20 cellular contexts compared by ENCODE assay signal in the genomic region with DNA sequence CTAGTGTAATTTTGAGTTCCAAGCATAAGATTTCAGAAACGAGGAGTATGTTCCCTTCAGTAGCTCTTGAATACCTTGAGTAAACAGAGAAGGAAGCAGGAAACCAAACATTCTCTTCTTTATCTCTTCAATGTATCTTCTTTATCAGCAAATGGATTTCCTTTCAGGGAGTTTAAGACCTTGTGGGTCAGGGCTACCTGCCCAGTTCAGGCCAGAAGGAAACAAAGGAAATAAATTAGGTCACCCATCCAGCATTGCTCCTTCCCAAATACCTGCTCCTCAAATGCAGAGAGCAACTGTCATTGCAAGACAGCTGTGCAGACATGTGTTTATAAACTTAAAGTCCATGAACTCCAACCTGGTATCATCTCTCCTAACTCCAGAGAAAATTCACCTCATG.
DNase-seq lines count a peak whose midpoint lies in the region; ATAC-seq and TF ChIP-seq lines count a peak whose summit lies in the region.
"Had no signal": no experiment of that assay in that cellular context is flagged by ENCODE, and none has a peak within 500 bp of the region (broad histone marks: within the 10 kb centered on the region; RNA-seq: fewer than 3 reads in every experiment).

No MANE protein-coding gene starts in this region.

- no peak for DNase-seq in activated CD8-positive, alpha-beta T cell treated with anti-CD3 and anti-CD28 coated beads, Interleukin-2, amount 10 ng/mL, durations not matched to agents 7 days and 5 days
- DNase-seq in activated CD8-positive, alpha-beta T cell treated with anti-CD3 and anti-CD28 coated beads for 36 hours, result no peak
- DNase-seq in NCI-H2196 (lab: John Stamatoyannopoulos, UW; ENCODE audit: unreplicated experiment), result peak; percentile 20
- DNase-seq in cerebellar cortex (ENCODE audit: low spot score), result peak; percentile 43
- DNase-seq in trophoblast cell, result peak in 1 of 2 donors; percentile 40
- no peak for DNase-seq in stimulated activated naive CD8-positive, alpha-beta T cell treated with anti-CD3 and anti-CD28 coated beads, Interleukin-15, amount 100 ng/mL, for 72 hours
- DNase-seq in tibial nerve (ENCODE audit: low spot score in 2 of 2), result no peak
- no peak for DNase-seq in sigmoid colon
- DNase-seq: CD4-positive, alpha-beta T cell; H7; NCI-H1092; NCI-H1417 treated with DMSO at 0.1 percent for 48 hours; NCI-H187 treated with DMSO at 0.1 percent for 48 hours; NCI-H2227 treated with DMSO at 0.1 percent for 48 hours; NCI-H526 treated with DMSO at 0.1 percent for 48 hours; SK-N-SH; SW 1271 had no signal

- H3K4me1 Mint-ChIP-seq in activated CD8-positive, alpha-beta T cell treated with anti-CD3 and anti-CD28 coated beads, Interleukin-2, amount 10 ng/mL, durations not matched to agents 7 days and 5 days (ENCODE audit: low read depth), result peaks cover 16% of the 10 kb centered on the region
- H3K4me1 Mint-ChIP-seq in activated CD8-positive, alpha-beta T cell treated with anti-CD3 and anti-CD28 coated beads for 36 hours (ENCODE audit: low read depth), result peaks cover 8% of the 10 kb centered on the region
- no peaks in the 10 kb centered on the region for H3K4me1 Mint-ChIP-seq in stimulated activated naive CD8-positive, alpha-beta T cell treated with anti-CD3 and anti-CD28 coated beads, Interleukin-15, amount 100 ng/mL, for 72 hours

- H4K91ac ChIP-seq in trophoblast cell (ENCODE audit: low read depth, low read length), result no peak overlapping the region

- no peak overlapping the region for H2BK12ac ChIP-seq in trophoblast cell (ENCODE audit: low read length)

- TF ChIP-seq EP300 in tibial nerve (IDR thresholded peaks at IDR 0.05), result no peak
- no peak for TF ChIP-seq EP300 in sigmoid colon (IDR thresholded peaks at IDR 0.05)

- H3K14ac ChIP-seq in trophoblast cell (ENCODE audit: low read length), result no peak overlapping the region

- CTCF ChIA-PET in activated CD8-positive, alpha-beta T cell treated with anti-CD3 and anti-CD28 coated beads, Interleukin-2, amount 10 ng/mL, durations not matched to agents 7 days and 5 days (lab: Charles Lee), result interaction anchor here (1.0 to 1.5 kb wide), 2 partner anchors 30 to 51 kb away, joined by 3 to 5 read pairs; no protein-coding TSS in a partner anchor
- CTCF ChIA-PET in activated CD8-positive, alpha-beta T cell treated with anti-CD3 and anti-CD28 coated beads for 36 hours (lab: Charles Lee), result no interaction called here

- ATAC-seq in activated CD8-positive, alpha-beta T cell treated with anti-CD3 and anti-CD28 coated beads, Interleukin-2, amount 10 ng/mL, durations not matched to agents 7 days and 5 days, result no peak
- ATAC-seq in activated CD8-positive, alpha-beta T cell treated with anti-CD3 and anti-CD28 coated beads for 36 hours, result no peak
- no peak for ATAC-seq in stimulated activated naive CD8-positive, alpha-beta T cell treated with anti-CD3 and anti-CD28 coated beads, Interleukin-15, amount 100 ng/mL, for 72 hours
- ATAC-seq: K562 had no signal

- TF ChIP-seq POLR2A in tibial nerve (IDR thresholded peaks at IDR 0.05), result no peak
- no peak for TF ChIP-seq POLR2A in sigmoid colon (IDR thresholded peaks at IDR 0.05)

- H3K27ac Mint-ChIP-seq in activated CD8-positive, alpha-beta T cell treated with anti-CD3 and anti-CD28 coated beads, Interleukin-2, amount 10 ng/mL, durations not matched to agents 7 days and 5 days, result peak overlapping the region; percentile 60
- H3K27ac Mint-ChIP-seq in activated CD8-positive, alpha-beta T cell treated with anti-CD3 and anti-CD28 coated beads for 36 hours, result no peak overlapping the region
- no peak overlapping the region for H3K27ac Mint-ChIP-seq in stimulated activated naive CD8-positive, alpha-beta T cell treated with anti-CD3 and anti-CD28 coated beads, Interleukin-15, amount 100 ng/mL, for 72 hours
- H3K27ac Mint-ChIP-seq: CD4-positive, alpha-beta T cell; T-helper 1 cell treated with Interleukin-12 subunit alpha and Interleukin-12 subunit beta and Interleukin-4 antibody, amounts not matched to agents 30 μg/mL and 1 μg/mL, for 36 hours had no signal

- H3K79me2 ChIP-seq in trophoblast cell (ENCODE audit: control insufficient read depth, insufficient read depth, low read length, poor library complexity), result no peaks in the 10 kb centered on the region

- no peaks in the 10 kb centered on the region for H3K9me3 ChIP-seq in trophoblast cell (ENCODE audit: insufficient read depth, low read depth, low read length)
- no peaks in the 10 kb centered on the region for H3K9me3 ChIP-seq in tibial nerve
- H3K9me3 ChIP-seq in sigmoid colon, result no peaks in the 10 kb centered on the region
- H3K9me3 ChIP-seq: BLaER1, SK-N-SH had no signal

- H3K9me3 Mint-ChIP-seq in activated CD8-positive, alpha-beta T cell treated with anti-CD3 and anti-CD28 coated beads, Interleukin-2, amount 10 ng/mL, durations not matched to agents 7 days and 5 days (ENCODE audit: insufficient read depth), result no peaks in the 10 kb centered on the region
- no peaks in the 10 kb centered on the region for H3K9me3 Mint-ChIP-seq in activated CD8-positive, alpha-beta T cell treated with anti-CD3 and anti-CD28 coated beads for 36 hours
- H3K9me3 Mint-ChIP-seq in stimulated activated naive CD8-positive, alpha-beta T cell treated with anti-CD3 and anti-CD28 coated beads, Interleukin-15, amount 100 ng/mL, for 72 hours, result no peaks in the 10 kb centered on the region
- H3K9me3 Mint-ChIP-seq: CD4-positive, alpha-beta T cell; T-helper 1 cell treated with Interleukin-12 subunit alpha and Interleukin-12 subunit beta and Interleukin-4 antibody, amounts not matched to agents 30 μg/mL and 1 μg/mL, for 36 hours had no signal

- H2BK120ac ChIP-seq in trophoblast cell (ENCODE audit: insufficient read depth, low read length, poor library complexity), result no peak overlapping the region

- no peaks in the 10 kb centered on the region for H3K27me3 Mint-ChIP-seq in activated CD8-positive, alpha-beta T cell treated with anti-CD3 and anti-CD28 coated beads, Interleukin-2, amount 10 ng/mL, durations not matched to agents 7 days and 5 days (ENCODE audit: low read depth)
- H3K27me3 Mint-ChIP-seq in activated CD8-positive, alpha-beta T cell treated with anti-CD3 and anti-CD28 coated beads for 36 hours, result no peaks in the 10 kb centered on the region
- no peaks in the 10 kb centered on the region for H3K27me3 Mint-ChIP-seq in stimulated activated naive CD8-positive, alpha-beta T cell treated with anti-CD3 and anti-CD28 coated beads, Interleukin-15, amount 100 ng/mL, for 72 hours
- H3K27me3 Mint-ChIP-seq: CD4-positive, alpha-beta T cell had no signal

- no CpG with 5 or more reads among the region's 1 CpG for WGBS in trophoblast cell (ENCODE audit: extremely low coverage, insufficient coverage, insufficient read length)
- WGBS in tibial nerve, 2 donors, result 56 to 67% methylated on average over 1 of the region's 1 CpG
- WGBS in sigmoid colon, 2 donors, result 8 to 31% methylated on average over 1 of the region's 1 CpG

- H2BK5ac ChIP-seq in trophoblast cell (ENCODE audit: low read depth, low read length, poor library complexity), result no peak overlapping the region

- H3K4me3 Mint-ChIP-seq in activated CD8-positive, alpha-beta T cell treated with anti-CD3 and anti-CD28 coated beads, Interleukin-2, amount 10 ng/mL, durations not matched to agents 7 days and 5 days, result no peak overlapping the region
- no peak overlapping the region for H3K4me3 Mint-ChIP-seq in activated CD8-positive, alpha-beta T cell treated with anti-CD3 and anti-CD28 coated beads for 36 hours
- no peak overlapping the region for H3K4me3 Mint-ChIP-seq in stimulated activated naive CD8-positive, alpha-beta T cell treated with anti-CD3 and anti-CD28 coated beads, Interleukin-15, amount 100 ng/mL, for 72 hours
- H3K4me3 Mint-ChIP-seq: CD4-positive, alpha-beta T cell; T-helper 1 cell treated with Interleukin-12 subunit alpha and Interleukin-12 subunit beta and Interleukin-4 antibody, amounts not matched to agents 30 μg/mL and 1 μg/mL, for 36 hours had no signal

- H3K4me3 ChIP-seq in trophoblast cell (ENCODE audit: low read depth, low read length) (no peak overlapping the region), tibial nerve (no peak overlapping the region), sigmoid colon (no peak overlapping the region)
- H3K4me3 ChIP-seq: BLaER1, K562 had no signal

- no peak overlapping the region for H3K4ac ChIP-seq in trophoblast cell (ENCODE audit: low read depth, low read length)

- no peak overlapping the region for H2AK5ac ChIP-seq in trophoblast cell (ENCODE audit: low read length)

- H4K8ac ChIP-seq in trophoblast cell (ENCODE audit: low read depth, low read length), result no peak overlapping the region

- no peak overlapping the region for H4K12ac ChIP-seq in trophoblast cell (ENCODE audit: low read depth, low read length)

- peaks cover 22 to 23% of the 10 kb centered on the region in 2 experiments for H3K4me1 ChIP-seq in trophoblast cell (ENCODE audit: control insufficient read depth in 1 of 2, insufficient read depth in 2 of 2, low read length in 2 of 2)
- H3K4me1 ChIP-seq in tibial nerve, result peaks cover 0 to 7% (median 0%) of the 10 kb centered on the region in 4 donors
- H3K4me1 ChIP-seq in sigmoid colon, result no peaks in the 10 kb centered on the region
- H3K4me1 ChIP-seq: BLaER1 had no signal

- intact Hi-C loops in activated CD8-positive, alpha-beta T cell treated with anti-CD3 and anti-CD28 coated beads for 36 hours (cut with micrococcal nuclease), result no loop called here
- intact Hi-C loops in sigmoid colon (cut with DNase I), result no loop called here

- H3K79me1 ChIP-seq in trophoblast cell (ENCODE audit: low read length), result peaks cover 3% of the 10 kb centered on the region

- H3K27ac ChIP-seq in trophoblast cell (ENCODE audit: low read depth, low read length) (peak overlapping the region; percentile 55), tibial nerve (no peak overlapping the region), sigmoid colon (no peak overlapping the region)
- H3K27ac ChIP-seq: BLaER1 had no signal

- H2AFZ ChIP-seq in trophoblast cell (ENCODE audit: insufficient read depth, low read length, poor library complexity), result no peak overlapping the region

- H3K36me3 ChIP-seq in trophoblast cell (ENCODE audit: control insufficient read depth in 1 of 2, insufficient read depth in 2 of 2, low read length in 2 of 2), result no peaks in the 10 kb centered on the region
- no peaks in the 10 kb centered on the region for H3K36me3 ChIP-seq in tibial nerve
- no peaks in the 10 kb centered on the region for H3K36me3 ChIP-seq in sigmoid colon

- H3K18ac ChIP-seq in trophoblast cell (ENCODE audit: low read length), result no peak overlapping the region

- no peak overlapping the region for H3K9ac ChIP-seq in trophoblast cell (ENCODE audit: low read length)
- H3K9ac ChIP-seq: BLaER1, SK-N-SH had no signal

- peak overlapping the region; percentile 6 for H3K4me2 ChIP-seq in trophoblast cell (ENCODE audit: low read length)
- H3K4me2 ChIP-seq: BLaER1, SK-N-SH had no signal

- H3K27me3 ChIP-seq in trophoblast cell (ENCODE audit: insufficient read depth, low read length) (no peaks in the 10 kb centered on the region), tibial nerve (no peaks in the 10 kb centered on the region), sigmoid colon (no peaks in the 10 kb centered on the region)
- H3K27me3 ChIP-seq: BLaER1 had no signal

- POLR2A ChIA-PET in activated CD8-positive, alpha-beta T cell treated with anti-CD3 and anti-CD28 coated beads, Interleukin-2, amount 10 ng/mL, durations not matched to agents 7 days and 5 days (lab: Charles Lee), result no interaction called here
- POLR2A ChIA-PET in activated CD8-positive, alpha-beta T cell treated with anti-CD3 and anti-CD28 coated beads for 36 hours (lab: Charles Lee), result no interaction called here

- TF ChIP-seq CTCF in activated CD8-positive, alpha-beta T cell treated with anti-CD3 and anti-CD28 coated beads for 36 hours (IDR thresholded peaks at IDR 0.05), result no peak
- no peak for TF ChIP-seq CTCF in tibial nerve (IDR thresholded peaks at IDR 0.05)
- TF ChIP-seq CTCF in sigmoid colon (IDR thresholded peaks at IDR 0.05), result no peak

- H3K36me3 Mint-ChIP-seq in activated CD8-positive, alpha-beta T cell treated with anti-CD3 and anti-CD28 coated beads, Interleukin-2, amount 10 ng/mL, durations not matched to agents 7 days and 5 days (ENCODE audit: low read depth), result peaks cover 6% of the 10 kb centered on the region
- H3K36me3 Mint-ChIP-seq in activated CD8-positive, alpha-beta T cell treated with anti-CD3 and anti-CD28 coated beads for 36 hours (ENCODE audit: low read depth), result no peaks in the 10 kb centered on the region

- H3K23ac ChIP-seq in trophoblast cell (ENCODE audit: low read length), result no peak overlapping the region

Comparison
In these comparisons a context has a peak if more than half of its experiments do, and no peak if none do; other contexts are left out.
1. DNase-seq: peak in NCI-H2196 (single experiment) and cerebellar cortex (single experiment); none in activated CD8-positive, alpha-beta T cell treated with anti-CD3 and anti-CD28 coated beads, Interleukin-2, amount 10 ng/mL, durations not matched to agents 7 days and 5 days (single experiment), activated CD8-positive, alpha-beta T cell treated with anti-CD3 and anti-CD28 coated beads for 36 hours (single experiment), stimulated activated naive CD8-positive, alpha-beta T cell treated with anti-CD3 and anti-CD28 coated beads, Interleukin-15, amount 100 ng/mL, for 72 hours (0 of 2), tibial nerve (0 of 2) and sigmoid colon (single experiment).